ENCODE assay signal across 8 cellular contexts in the genomic region with DNA sequence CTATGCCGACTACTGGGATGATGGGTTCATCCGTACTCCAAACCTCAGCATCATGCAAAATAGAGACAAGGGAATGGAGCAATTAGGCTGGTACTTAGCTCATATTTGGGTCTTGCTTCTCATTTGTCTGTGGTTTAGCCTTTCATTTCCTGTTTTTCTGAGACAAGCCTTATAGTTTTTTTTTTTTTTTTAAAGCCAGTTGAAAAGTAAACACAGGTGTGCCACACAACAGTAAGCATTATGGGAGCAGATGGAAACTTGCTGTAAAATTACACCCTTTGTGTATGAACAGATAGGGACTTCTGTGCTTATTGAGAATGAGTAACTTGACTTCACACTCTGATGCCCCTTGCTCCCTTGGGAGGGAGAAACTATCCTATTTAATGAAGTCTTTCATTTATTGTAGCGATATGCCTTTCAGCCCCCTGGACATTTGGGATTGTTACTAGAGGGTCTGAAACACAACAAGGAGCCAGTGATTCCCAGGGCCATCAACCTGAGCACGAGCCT. TPM values are rescaled to one million over a fixed set of nuclear protein-coding genes. Genes with fewer than 3 reads are reported as not detected.
DNase-seq lines count a peak whose midpoint lies in the region; ATAC-seq and TF ChIP-seq lines count a peak whose summit lies in the region.

No MANE protein-coding gene starts in this region.

- H3K4me1 ChIP-seq in DND-41 (ENCODE audit: insufficient read depth, low read length), result peaks cover 61% of the 10 kb centered on the region

- no peaks in the 10 kb centered on the region for H3K9me3 ChIP-seq in DND-41 (ENCODE audit: insufficient read depth, low read length, severe bottlenecking)

- peak overlapping the region; percentile 96 for H3K27ac ChIP-seq in DND-41 (ENCODE audit: low read length)

- H2AFZ ChIP-seq in DND-41 (ENCODE audit: low read depth, low read length), result peak overlapping the region; percentile 84

- no peaks in the 10 kb centered on the region for H4K20me1 ChIP-seq in DND-41 (ENCODE audit: insufficient read depth, low read length)

- no peaks in the 10 kb centered on the region for H3K36me3 ChIP-seq in DND-41 (ENCODE audit: insufficient read depth, low read length)

- peak overlapping the region; percentile 47 for H3K9ac ChIP-seq in DND-41 (ENCODE audit: low read depth, low read length)

- peak overlapping the region in 1 of 2 experiments; percentile 35; a peak in 1 of 4 replicates for H3K4me3 ChIP-seq in DND-41 (ENCODE audit: low read depth in 1 of 2, low read length in 2 of 2)
- H3K4me3 ChIP-seq in Jurkat, Clone E6-1 (ENCODE audit: low read length), result no peak overlapping the region

- peak; percentile 21 for DNase-seq in DND-41
- DNase-seq in Jurkat, Clone E6-1 (ENCODE audit: low read depth, low spot score), result peak; percentile 57
- peak; percentile 44 for DNase-seq in SHP77 treated with DMSO at 0.1 percent for 48 hours (lab: John Stamatoyannopoulos, UW)
- DNase-seq in mucosa of gallbladder (ENCODE audit: low spot score), result no peak
- no peak for DNase-seq in KG1 (lab: John Stamatoyannopoulos, UW)
- DNase-seq in GOT3 (lab: John Stamatoyannopoulos, UW), result no peak
- no peak for DNase-seq in GM10266 (ENCODE audit: extremely low spot score)

- H3K27me3 ChIP-seq in DND-41 (ENCODE audit: insufficient read depth, low read length, poor library complexity), result no peaks in the 10 kb centered on the region

- peak; percentile 83 for ATAC-seq in DND-41 (ENCODE audit: insufficient read depth, low read depth)
- peak; percentile 76 for ATAC-seq in GM21529 (IDR thresholded peaks at IDR 0.05; ENCODE audit: unreplicated experiment)

- peak overlapping the region; percentile 44 for H3K4me2 ChIP-seq in DND-41 (ENCODE audit: insufficient read depth, low read length)

- H3K79me2 ChIP-seq in DND-41 (ENCODE audit: insufficient read depth, low read length), result no peaks in the 10 kb centered on the region

- TF ChIP-seq CTCF in DND-41 (IDR thresholded peaks at IDR 0.05; ENCODE audit: borderline replicate concordance, extremely low read depth, low read length, poor library complexity, severe bottlenecking) (no peak), GM10266 (IDR thresholded peaks at IDR 0.05; ENCODE audit: control insufficient read depth, insufficient read depth, low read depth, missing control alignments) (no peak)

RNA-seq across cellular contexts. Expression of a gene that starts 13.7 kb away (rescaled TPM):
- not detected for polyA plus RNA-seq in Jurkat, Clone E6-1 (2012; ENCODE audit: insufficient read depth, insufficient read length)
- 20.1 TPM for total RNA-seq in mucosa of gallbladder

Comparison
In these comparisons a context has a peak if more than half of its experiments do, and no peak if none do; other contexts are left out.
1. DNase-seq: peak in DND-41 (single experiment), Jurkat, Clone E6-1 (single experiment) and SHP77 treated with DMSO at 0.1 percent for 48 hours (single experiment); none in mucosa of gallbladder (single experiment), KG1 (single experiment), GOT3 (single experiment) and GM10266 (single experiment).